ENCODE assay signal across 20 cellular contexts in the genomic region with DNA sequence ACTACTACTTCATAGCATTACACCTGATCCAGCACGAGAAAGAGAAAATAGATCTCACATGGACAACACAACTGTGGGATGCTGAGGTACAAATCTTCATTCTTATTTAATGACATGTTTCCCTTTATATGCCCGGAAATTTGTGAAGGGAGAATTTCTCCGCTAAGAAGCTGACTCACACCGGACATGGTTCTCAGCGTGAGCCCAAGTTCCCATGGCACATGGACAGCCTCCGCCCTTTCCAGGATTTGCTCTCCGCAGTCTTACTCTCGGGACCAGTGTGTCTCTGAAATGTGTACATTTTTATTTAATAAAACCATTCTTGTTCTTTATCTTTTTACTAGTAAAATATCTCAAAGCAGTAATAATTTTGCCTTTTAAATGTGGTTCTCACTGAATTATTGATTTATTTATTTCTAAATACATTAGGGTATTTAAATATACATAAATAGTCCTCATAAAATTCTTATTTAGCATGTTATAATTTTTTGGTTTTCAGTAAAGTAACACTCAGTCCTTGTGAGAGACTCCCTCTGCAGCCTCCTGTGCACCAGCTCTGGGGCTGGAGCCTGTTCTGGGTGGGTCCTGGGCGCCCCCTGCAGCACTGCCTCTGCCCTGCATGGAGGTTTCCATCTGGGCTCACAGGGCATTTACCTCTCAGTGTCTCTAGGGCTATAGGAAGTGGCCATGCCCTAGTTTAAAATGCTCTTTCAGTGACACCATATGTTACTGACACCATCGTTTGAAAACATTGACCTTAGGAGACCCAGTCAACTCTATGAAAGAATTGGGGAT.
DNase-seq lines count a peak whose midpoint lies in the region; ATAC-seq and TF ChIP-seq lines count a peak whose summit lies in the region.
"Had no signal": no experiment of that assay in that cellular context is flagged by ENCODE, and none has a peak within 500 bp of the region (broad histone marks: within the 10 kb centered on the region; RNA-seq: fewer than 3 reads in every experiment).

No MANE protein-coding gene starts in this region.

- no peaks in the 10 kb centered on the region for H4K20me1 ChIP-seq in OCI-LY3 (ENCODE audit: insufficient read depth, low read length)
- H4K20me1 ChIP-seq: BLaER1 had no signal

- H3K4me3 ChIP-seq in OCI-LY3 (ENCODE audit: low read length) (no peak overlapping the region), esophagus muscularis mucosa (no peak overlapping the region)
- H3K4me3 ChIP-seq: BLaER1, coronary artery, GM23248 had no signal

- no peak overlapping the region for H3K4me3 Mint-ChIP-seq in CD4-positive, alpha-beta T cell
- no peak overlapping the region for H3K4me3 Mint-ChIP-seq in activated CD4-positive, alpha-beta memory T cell treated with anti-CD3 and anti-CD28 coated beads, Interleukin-2, amount 10 ng/mL, durations not matched to agents 7 days and 5 days
- H3K4me3 Mint-ChIP-seq: activated CD4-positive, alpha-beta T cell treated with anti-CD3 and anti-CD28 coated beads, Interleukin-2, amount 10 ng/mL, durations not matched to agents 7 days and 5 days; T-helper 1 cell treated with Interleukin-12 subunit alpha and Interleukin-12 subunit beta and Interleukin-4 antibody, amounts not matched to agents 30 μg/mL and 1 μg/mL, for 36 hours had no signal

- H2AFZ ChIP-seq in OCI-LY3 (ENCODE audit: low read depth, low read length): no peak overlapping the region
- H2AFZ ChIP-seq: GM23248 had no signal

- H3K27me3 ChIP-seq in CD4-positive, alpha-beta T cell (ENCODE audit: control insufficient read depth, insufficient read depth, low read length): peaks cover 8% of the 10 kb centered on the region
- H3K27me3 ChIP-seq in OCI-LY3 (ENCODE audit: low read depth, low read length) (peaks cover 56% of the 10 kb centered on the region), esophagus muscularis mucosa (peaks cover 0 to 30% (median 0%) of the 10 kb centered on the region in 4 donors)
- H3K27me3 ChIP-seq: BLaER1 had no signal

- no peak overlapping the region for H3K9ac ChIP-seq in OCI-LY3 (ENCODE audit: low read length)
- H3K9ac ChIP-seq: BLaER1, GM23248 had no signal

- CTCF ChIA-PET in CD4-positive, alpha-beta T cell (lab: Charles Lee): no interaction called here
- CTCF ChIA-PET in activated CD4-positive, alpha-beta memory T cell treated with anti-CD3 and anti-CD28 coated beads, Interleukin-2, amount 10 ng/mL, durations not matched to agents 7 days and 5 days (lab: Charles Lee): no interaction called here

- H3K4me1 ChIP-seq in OCI-LY3 (ENCODE audit: low read length): no peaks in the 10 kb centered on the region
- no peaks in the 10 kb centered on the region for H3K4me1 ChIP-seq in esophagus muscularis mucosa

- DNase-seq in CD4-positive, alpha-beta T cell: no peak
- DNase-seq in esophagus muscularis mucosa (ENCODE audit: extremely low spot score) (peak; percentile 45), NCI-H748 (lab: John Stamatoyannopoulos, UW; ENCODE audit: unreplicated experiment) (no peak), NCI-H2081 (lab: John Stamatoyannopoulos, UW) (no peak)
- no peak for DNase-seq in activated CD4-positive, alpha-beta memory T cell treated with anti-CD3 and anti-CD28 coated beads, Interleukin-2, amount 10 ng/mL, durations not matched to agents 7 days and 5 days
- DNase-seq: activated CD4-positive, alpha-beta T cell treated with anti-CD3 and anti-CD28 coated beads, Interleukin-2, amount 10 ng/mL, durations not matched to agents 7 days and 5 days; aorta; DMS79 treated with DMSO at 0.1 percent for 48 hours; erythroblast; GM23248; head of caudate nucleus; kidney; NCI-H1417; small intestine had no signal

- TF ChIP-seq CTCF in CD4-positive, alpha-beta T cell (IDR thresholded peaks at IDR 0.05): no peak
- TF ChIP-seq CTCF in GM12873 (IDR thresholded peaks at IDR 0.05; ENCODE audit: insufficient read depth, low read depth, low read length, missing control alignments) (peak; percentile 54), OCI-LY3 (IDR thresholded peaks at IDR 0.05; ENCODE audit: low read depth, low read length) (peak; percentile 36), esophagus muscularis mucosa (IDR thresholded peaks at IDR 0.05) (no peak)

- no peak overlapping the region for H3K27ac Mint-ChIP-seq in CD4-positive, alpha-beta T cell
- no peak overlapping the region for H3K27ac Mint-ChIP-seq in activated CD4-positive, alpha-beta memory T cell treated with anti-CD3 and anti-CD28 coated beads, Interleukin-2, amount 10 ng/mL, durations not matched to agents 7 days and 5 days
- H3K27ac Mint-ChIP-seq: activated CD4-positive, alpha-beta T cell treated with anti-CD3 and anti-CD28 coated beads, Interleukin-2, amount 10 ng/mL, durations not matched to agents 7 days and 5 days; T-helper 1 cell treated with Interleukin-12 subunit alpha and Interleukin-12 subunit beta and Interleukin-4 antibody, amounts not matched to agents 30 μg/mL and 1 μg/mL, for 36 hours had no signal

- no peak for TF ChIP-seq POLR2A in esophagus muscularis mucosa (IDR thresholded peaks at IDR 0.05; ENCODE audit: low read depth)

- no peaks in the 10 kb centered on the region for H3K36me3 Mint-ChIP-seq in CD4-positive, alpha-beta T cell (ENCODE audit: low read depth)
- H3K36me3 Mint-ChIP-seq in activated CD4-positive, alpha-beta memory T cell treated with anti-CD3 and anti-CD28 coated beads, Interleukin-2, amount 10 ng/mL, durations not matched to agents 7 days and 5 days (ENCODE audit: low read depth): no peaks in the 10 kb centered on the region

- peaks cover 9% of the 10 kb centered on the region for H3K27me3 Mint-ChIP-seq in CD4-positive, alpha-beta T cell
- peaks cover 52% of the 10 kb centered on the region for H3K27me3 Mint-ChIP-seq in activated CD4-positive, alpha-beta memory T cell treated with anti-CD3 and anti-CD28 coated beads, Interleukin-2, amount 10 ng/mL, durations not matched to agents 7 days and 5 days

- H3K9me3 Mint-ChIP-seq in CD4-positive, alpha-beta T cell: no peaks in the 10 kb centered on the region
- no peaks in the 10 kb centered on the region for H3K9me3 Mint-ChIP-seq in activated CD4-positive, alpha-beta memory T cell treated with anti-CD3 and anti-CD28 coated beads, Interleukin-2, amount 10 ng/mL, durations not matched to agents 7 days and 5 days
- H3K9me3 Mint-ChIP-seq: activated CD4-positive, alpha-beta T cell treated with anti-CD3 and anti-CD28 coated beads, Interleukin-2, amount 10 ng/mL, durations not matched to agents 7 days and 5 days; T-helper 1 cell treated with Interleukin-12 subunit alpha and Interleukin-12 subunit beta and Interleukin-4 antibody, amounts not matched to agents 30 μg/mL and 1 μg/mL, for 36 hours had no signal

- no peaks in the 10 kb centered on the region for H3K79me2 ChIP-seq in OCI-LY3 (ENCODE audit: low read length)

- WGBS in esophagus muscularis mucosa: 73% methylated on average over 10 of the region's 10 CpGs

- no peak overlapping the region for H3K27ac ChIP-seq in CD4-positive, alpha-beta T cell (ENCODE audit: low read depth, low read length)
- H3K27ac ChIP-seq in OCI-LY3 (ENCODE audit: low read length) (no peak overlapping the region), esophagus muscularis mucosa (replicated peaks in 1 of 4) (no peak overlapping the region)
- H3K27ac ChIP-seq: BLaER1, coronary artery, GM23248 had no signal

- H3K36me3 ChIP-seq in OCI-LY3 (replicated peaks; ENCODE audit: low read depth, low read length) (no peaks in the 10 kb centered on the region), esophagus muscularis mucosa (no peaks in the 10 kb centered on the region)
- H3K36me3 ChIP-seq: BLaER1 had no signal

- H3K4me2 ChIP-seq in OCI-LY3 (ENCODE audit: low read length): no peak overlapping the region

- no peaks in the 10 kb centered on the region for H3K4me1 Mint-ChIP-seq in CD4-positive, alpha-beta T cell (ENCODE audit: low read depth)
- no peaks in the 10 kb centered on the region for H3K4me1 Mint-ChIP-seq in activated CD4-positive, alpha-beta memory T cell treated with anti-CD3 and anti-CD28 coated beads, Interleukin-2, amount 10 ng/mL, durations not matched to agents 7 days and 5 days
- H3K4me1 Mint-ChIP-seq: activated CD4-positive, alpha-beta T cell treated with anti-CD3 and anti-CD28 coated beads, Interleukin-2, amount 10 ng/mL, durations not matched to agents 7 days and 5 days had no signal

- no peaks in the 10 kb centered on the region for H3K9me3 ChIP-seq in CD4-positive, alpha-beta T cell (ENCODE audit: control insufficient read depth, low read length)
- H3K9me3 ChIP-seq in OCI-LY3 (ENCODE audit: insufficient read depth, low read length) (no peaks in the 10 kb centered on the region), esophagus muscularis mucosa (no peaks in the 10 kb centered on the region)
- H3K9me3 ChIP-seq: BLaER1 had no signal

- POLR2A ChIA-PET in CD4-positive, alpha-beta T cell (lab: Charles Lee): no interaction called here
- POLR2A ChIA-PET in activated CD4-positive, alpha-beta memory T cell treated with anti-CD3 and anti-CD28 coated beads, Interleukin-2, amount 10 ng/mL, durations not matched to agents 7 days and 5 days (lab: Charles Lee): no interaction called here

- no peak for TF ChIP-seq EP300 in esophagus muscularis mucosa (IDR thresholded peaks at IDR 0.05)

- peak; percentile 49 for ATAC-seq in CD4-positive, alpha-beta T cell (ENCODE audit: poor library complexity)
- ATAC-seq in GM21786 (IDR thresholded peaks at IDR 0.05; ENCODE audit: unreplicated experiment): no peak

- intact Hi-C loops in CD4-positive, alpha-beta T cell (cut with DNase I, micrococcal nuclease): no loop called here
- intact Hi-C loops in esophagus muscularis mucosa (cut with DNase I): no loop called here

Comparison
In these comparisons a context has a peak if more than half of its experiments do, and no peak if none do; other contexts are left out.
1. CTCF ChIP-seq: peak in GM12873 (single experiment) and OCI-LY3 (single experiment); none in CD4-positive, alpha-beta T cell (single experiment) and esophagus muscularis mucosa (0 of 3).